8 cellular contexts compared by ENCODE assay signal in the genomic region with DNA sequence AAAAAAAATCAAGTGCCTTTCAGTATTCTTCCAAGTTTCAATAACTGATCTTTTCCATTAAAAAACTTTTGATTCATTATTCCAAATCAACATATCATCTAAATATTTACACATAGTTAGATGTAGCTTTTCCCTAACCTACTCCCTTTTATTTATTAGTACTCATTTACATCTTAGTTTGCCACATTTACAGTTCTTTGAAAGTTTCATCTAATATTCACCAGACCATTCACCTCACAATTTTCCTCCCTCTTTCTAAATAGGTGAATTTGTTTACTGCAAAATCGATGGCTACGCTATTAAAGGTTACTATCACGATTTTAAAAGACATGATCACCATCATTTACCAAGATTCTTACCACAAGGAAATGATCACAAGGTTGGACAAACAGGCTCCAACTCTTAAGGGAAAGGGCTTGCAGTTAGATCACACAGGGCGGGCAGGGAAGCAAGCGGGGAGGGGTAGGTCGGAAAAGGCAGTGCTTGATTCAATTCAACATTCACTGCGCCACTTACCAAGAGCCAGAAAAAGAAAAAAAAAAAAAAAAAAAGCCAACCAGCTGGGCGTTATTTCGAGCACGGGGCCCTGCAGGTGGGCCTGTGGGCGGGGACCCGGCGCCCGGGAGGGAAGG. TPM values are rescaled to one million over a fixed set of nuclear protein-coding genes. Genes with fewer than 3 reads are reported as not detected.
DNase-seq lines count a peak whose midpoint lies in the region; ATAC-seq, FAIRE-seq and TF ChIP-seq lines count a peak whose summit lies in the region.

No MANE protein-coding gene starts in this region.

- POLR2A ChIA-PET in activated CD8-positive, alpha-beta T cell treated with anti-CD3 and anti-CD28 coated beads for 36 hours (lab: Charles Lee) = interaction anchor here (0.6 to 2.3 kb wide), 18 partner anchors 8 to 771 kb away, joined by 3 to 13 read pairs (median 4); partner anchors contain the start of gene BAZ2B

- TF ChIP-seq CTCF in activated CD8-positive, alpha-beta T cell treated with anti-CD3 and anti-CD28 coated beads for 36 hours (IDR thresholded peaks at IDR 0.05) = no peak

- H3K9me3 ChIP-seq in right cardiac atrium (ENCODE audit: control insufficient read depth, low read length) (no peaks in the 10 kb centered on the region), skeletal muscle tissue (ENCODE audit: control insufficient read depth in 3 of 3, low read length in 3 of 3) (no peaks in the 10 kb centered on the region)

- H3K4me1 Mint-ChIP-seq in activated CD8-positive, alpha-beta T cell treated with anti-CD3 and anti-CD28 coated beads for 36 hours (ENCODE audit: low read depth) = peaks cover 42% of the 10 kb centered on the region

- H3K27me3 ChIP-seq in right cardiac atrium (ENCODE audit: control insufficient read depth, insufficient read depth) = no peaks in the 10 kb centered on the region
- H3K27me3 ChIP-seq in skeletal muscle tissue (ENCODE audit: control insufficient read depth in 3 of 3, insufficient read depth in 3 of 3, low read length in 3 of 3) = no peaks in the 10 kb centered on the region

- H3K9me3 Mint-ChIP-seq in activated CD8-positive, alpha-beta T cell treated with anti-CD3 and anti-CD28 coated beads for 36 hours = no peaks in the 10 kb centered on the region

- WGBS in right cardiac atrium = 1% methylated on average over 14 of the region's 14 CpGs

- peak overlapping the region; percentile 99 for H3K27ac ChIP-seq in right cardiac atrium (ENCODE audit: low read length)
- peak overlapping the region; percentile 100 for H3K27ac ChIP-seq in skeletal muscle tissue (ENCODE audit: low read depth, low read length)

- H3K4me1 ChIP-seq in right cardiac atrium (ENCODE audit: control insufficient read depth, insufficient read depth, low read length) (peaks cover 5% of the 10 kb centered on the region), skeletal muscle tissue (ENCODE audit: control insufficient read depth in 3 of 3, insufficient read depth in 3 of 3, low read length in 3 of 3) (peaks cover 12 to 18% (median 12%) of the 10 kb centered on the region in 3 donors)

- ATAC-seq in activated CD8-positive, alpha-beta T cell treated with anti-CD3 and anti-CD28 coated beads for 36 hours = no peak
- peak in 1 of 2 donors; percentile 63 for ATAC-seq in right cardiac atrium

- peaks cover under 1 to 8% (median 2%) of the 10 kb centered on the region in 3 donors for H3K36me3 ChIP-seq in skeletal muscle tissue (ENCODE audit: control insufficient read depth in 3 of 3, insufficient read depth in 3 of 3, low read length in 3 of 3)

- H3K36me3 Mint-ChIP-seq in activated CD8-positive, alpha-beta T cell treated with anti-CD3 and anti-CD28 coated beads for 36 hours (ENCODE audit: low read depth) = peaks cover 40% of the 10 kb centered on the region

- H3K9ac ChIP-seq in skeletal muscle tissue (ENCODE audit: low read depth in 1 of 3, low read length in 3 of 3) = peak overlapping the region; percentile 87 to 100 (median 100)

- no peaks in the 10 kb centered on the region for H3K27me3 Mint-ChIP-seq in activated CD8-positive, alpha-beta T cell treated with anti-CD3 and anti-CD28 coated beads for 36 hours

- FAIRE-seq in RCC 7860 (lab: Jason Lieb, UNC) = no peak

- peak overlapping the region; percentile 93 for H3K27ac Mint-ChIP-seq in activated CD8-positive, alpha-beta T cell treated with anti-CD3 and anti-CD28 coated beads for 36 hours

- CTCF ChIA-PET in activated CD8-positive, alpha-beta T cell treated with anti-CD3 and anti-CD28 coated beads for 36 hours (lab: Charles Lee) = interaction anchor here (0.6 to 1.2 kb wide), 5 partner anchors 14 to 207 kb away, joined by 3 read pairs; no protein-coding TSS in a partner anchor

- DNase-seq in NCI-H82 treated with DMSO at 0.1 percent for 48 hours (lab: John Stamatoyannopoulos, UW; ENCODE audit: unreplicated experiment) (peak; percentile 74), NCI-H82 (lab: John Stamatoyannopoulos, UW) (no peak), right cardiac atrium (no peak), NCI-H345 treated with DMSO at 0.1 percent for 48 hours (lab: John Stamatoyannopoulos, UW; ENCODE audit: unreplicated experiment) (no peak), RCC 7860 (ENCODE audit: low spot score) (no peak)
- DNase-seq in activated CD8-positive, alpha-beta T cell treated with anti-CD3 and anti-CD28 coated beads for 36 hours = no peak
- no peak for DNase-seq in activated CD8-positive, alpha-beta memory T cell treated with anti-CD3 and anti-CD28 coated beads, Interleukin-2, amount 50 U/mL, for 4 hours

- intact Hi-C loops in activated CD8-positive, alpha-beta T cell treated with anti-CD3 and anti-CD28 coated beads for 36 hours (cut with micrococcal nuclease) = no loop called here
- intact Hi-C loops in right cardiac atrium (cut with DNase I) = loop anchor here in 2 of 4 donors (5.0 to 10.0 kb wide), 2 partner anchors 94 to 97 kb away; partner anchors contain the start of gene BAZ2B (in 2 of the 2)

- H3K4me3 Mint-ChIP-seq in activated CD8-positive, alpha-beta T cell treated with anti-CD3 and anti-CD28 coated beads for 36 hours = peak overlapping the region; percentile 100

- H3K4me3 ChIP-seq in right cardiac atrium (ENCODE audit: low read length) (peak overlapping the region; percentile 89), skeletal muscle tissue (ENCODE audit: low read length in 3 of 3) (peak overlapping the region; percentile 88 to 99 (median 98))

RNA-seq across cellular contexts. Expression of gene MARCHF7, which starts 0.6 kb away (rescaled TPM):
- 10 to 100 TPM; 79.2 to 80.3 TPM for total RNA-seq in activated CD8-positive, alpha-beta T cell treated with anti-CD3 and anti-CD28 coated beads for 36 hours
- total RNA-seq in right cardiac atrium = 10 to 100 TPM; 70.0 to 85.4 (median 74.9) TPM
- polyA plus RNA-seq in right cardiac atrium = 33.6 TPM
- total RNA-seq in skeletal muscle tissue = 77.2 TPM
